ENCODE assay signal across 12 cellular contexts in genomic region chr2:168192143-168192785, GRCh38. TPM values are rescaled to one million over a fixed set of nuclear protein-coding genes. Genes with fewer than 3 reads are reported as not detected.
A peak's percentile ranks its signal among the peaks of the same experiment; 100 is the strongest.
DNase-seq lines count a peak whose midpoint lies in the region; ATAC-seq and TF ChIP-seq lines count a peak whose summit lies in the region.
"Had no signal": no experiment of that assay in that cellular context is flagged by ENCODE, and none has a peak within 500 bp of the region (broad histone marks: within the 10 kb centered on the region; RNA-seq: fewer than 3 reads in every experiment).

No MANE protein-coding gene starts in this region.

- BruUV-seq in PC-3 (replicated peaks; lab: Mats Ljungman, UMichigan): no TSS peak

- 53 to 75% methylated on average over 2 to 5 of the region's 5 CpGs for WGBS in gastroesophageal sphincter (ENCODE audit: low coverage in 1 of 2), 2 donors
- 67% methylated on average over 5 of the region's 5 CpGs for WGBS in suprapubic skin
- 75% methylated on average over 5 of the region's 5 CpGs for WGBS in esophagus muscularis mucosa

- no peak for DNase-seq in activated naive CD4-positive, alpha-beta T cell treated with anti-CD3 and anti-CD28 coated beads, Interleukin-2, amount 10 ng/mL, durations not matched to agents 7 days and 5 days
- DNase-seq in activated naive CD4-positive, alpha-beta T cell treated with Interleukin-2 at 50 U/mL for 16 hours: no peak
- DNase-seq in PC-3 (no peak), suprapubic skin (ENCODE audit: low spot score in 2 of 2) (no peak), esophagus muscularis mucosa (ENCODE audit: extremely low spot score) (no peak)
- no peak for DNase-seq in stimulated activated CD4-positive, alpha-beta T cell treated with anti-CD3 and anti-CD28 coated beads, Interleukin-4, amount 100 ng/mL, for 24 hours
- DNase-seq: activated CD4-positive, alpha-beta T cell treated with anti-CD3 and anti-CD28 coated beads for 1 hour; cerebellar nuclear complex; upper lobe of left lung had no signal

- TF ChIP-seq EP300 in gastroesophageal sphincter (IDR thresholded peaks at IDR 0.05) (no peak), suprapubic skin (IDR thresholded peaks at IDR 0.05) (no peak), esophagus muscularis mucosa (IDR thresholded peaks at IDR 0.05) (no peak)

- H3K27me3 ChIP-seq in PC-3 (ENCODE audit: low read length) (no peaks in the 10 kb centered on the region), gastroesophageal sphincter (no peaks in the 10 kb centered on the region), suprapubic skin (no peaks in the 10 kb centered on the region), esophagus muscularis mucosa (no peaks in the 10 kb centered on the region)
- H3K27me3 ChIP-seq: neutrophil, upper lobe of left lung had no signal

- no peaks in the 10 kb centered on the region for H3K27me3 Mint-ChIP-seq in activated naive CD4-positive, alpha-beta T cell treated with anti-CD3 and anti-CD28 coated beads, Interleukin-2, amount 10 ng/mL, durations not matched to agents 7 days and 5 days

- no peak overlapping the region for H3K4me3 Mint-ChIP-seq in activated naive CD4-positive, alpha-beta T cell treated with anti-CD3 and anti-CD28 coated beads, Interleukin-2, amount 10 ng/mL, durations not matched to agents 7 days and 5 days

- CTCF ChIA-PET in activated naive CD4-positive, alpha-beta T cell treated with anti-CD3 and anti-CD28 coated beads, Interleukin-2, amount 10 ng/mL, durations not matched to agents 7 days and 5 days (lab: Charles Lee): interaction anchor here (1.4 kb wide), 1 partner anchor 145 kb away, joined by 3 read pairs; no protein-coding TSS in a partner anchor
- CTCF ChIA-PET in PC-3 (lab: Charles Lee): interaction anchor here (0.9 kb wide), 1 partner anchor 939 kb away, joined by 4 read pairs; no protein-coding TSS in a partner anchor

- ATAC-seq in PC-3 (no peak), gastroesophageal sphincter (peak; percentile 21), HG03025 (IDR thresholded peaks at IDR 0.05; ENCODE audit: low FRiP score, unreplicated experiment) (no peak)

- no peak overlapping the region for H2AFZ ChIP-seq in PC-3 (ENCODE audit: low read length)

- H3K27ac Mint-ChIP-seq in activated naive CD4-positive, alpha-beta T cell treated with anti-CD3 and anti-CD28 coated beads, Interleukin-2, amount 10 ng/mL, durations not matched to agents 7 days and 5 days: peak overlapping the region; percentile 78

- peaks cover 10% of the 10 kb centered on the region for H3K36me3 Mint-ChIP-seq in activated naive CD4-positive, alpha-beta T cell treated with anti-CD3 and anti-CD28 coated beads, Interleukin-2, amount 10 ng/mL, durations not matched to agents 7 days and 5 days

- H3K4me3 ChIP-seq in PC-3 (ENCODE audit: low read length) (no peak overlapping the region), gastroesophageal sphincter (no peak overlapping the region), suprapubic skin (no peak overlapping the region), esophagus muscularis mucosa (no peak overlapping the region)
- H3K4me3 ChIP-seq: upper lobe of left lung had no signal

- TF ChIP-seq CTCF in PC-3 (conservative IDR thresholded peaks at IDR 0.05; ENCODE audit: low read depth, low read length): no peak
- TF ChIP-seq CTCF in gastroesophageal sphincter (IDR thresholded peaks at IDR 0.05): no peak
- no peak for TF ChIP-seq CTCF in suprapubic skin (IDR thresholded peaks at IDR 0.05)
- TF ChIP-seq CTCF in esophagus muscularis mucosa (IDR thresholded peaks at IDR 0.05): no peak

- H3K4me1 ChIP-seq in PC-3 (ENCODE audit: insufficient read depth, low read length): peaks cover 49% of the 10 kb centered on the region
- peaks cover 0 to 57% (median 13%) of the 10 kb centered on the region in 3 donors for H3K4me1 ChIP-seq in gastroesophageal sphincter
- peaks cover 30% of the 10 kb centered on the region for H3K4me1 ChIP-seq in suprapubic skin
- peaks cover 32 to 48% (median 36%) of the 10 kb centered on the region in 4 donors for H3K4me1 ChIP-seq in esophagus muscularis mucosa

- H3K9me3 Mint-ChIP-seq in activated naive CD4-positive, alpha-beta T cell treated with anti-CD3 and anti-CD28 coated beads, Interleukin-2, amount 10 ng/mL, durations not matched to agents 7 days and 5 days: no peaks in the 10 kb centered on the region

- H3K27ac ChIP-seq in PC-3 (ENCODE audit: low read length) (no peak overlapping the region), gastroesophageal sphincter (no peak overlapping the region), suprapubic skin (peak overlapping the region; percentile 33), esophagus muscularis mucosa (replicated peaks in 1 of 4) (no peak overlapping the region)
- H3K27ac ChIP-seq: upper lobe of left lung had no signal

- no peaks in the 10 kb centered on the region for H3K9me2 ChIP-seq in PC-3 (replicated peaks; ENCODE audit: low read length)

- H3K4me1 Mint-ChIP-seq in activated naive CD4-positive, alpha-beta T cell treated with anti-CD3 and anti-CD28 coated beads, Interleukin-2, amount 10 ng/mL, durations not matched to agents 7 days and 5 days: peaks cover 61% of the 10 kb centered on the region

- no peaks in the 10 kb centered on the region for H4K20me1 ChIP-seq in PC-3 (ENCODE audit: low read length)

- 0 out of 2 replicates have a peak overlapping the region, but pooled peaks have one; percentile 25 for H3K4me2 ChIP-seq in PC-3 (ENCODE audit: low read length)

- H3F3A ChIP-seq in PC-3 (ENCODE audit: low read length, unreplicated experiment): no peaks in the 10 kb centered on the region

- intact Hi-C loops in PC-3 (cut with micrococcal nuclease): loop anchor here (5.0 kb wide), 3 partner anchors 35 to 55 kb away; partner anchors contain the start of gene STK39
- intact Hi-C loops in esophagus muscularis mucosa (cut with DNase I): no loop called here

- no peak overlapping the region for H3K9ac ChIP-seq in PC-3 (ENCODE audit: low read length)

- TF ChIP-seq POLR2A in gastroesophageal sphincter (IDR thresholded peaks at IDR 0.05): no peak
- TF ChIP-seq POLR2A in suprapubic skin (IDR thresholded peaks at IDR 0.05): no peak
- TF ChIP-seq POLR2A in esophagus muscularis mucosa (IDR thresholded peaks at IDR 0.05; ENCODE audit: low read depth): no peak

- H3K9me3 ChIP-seq in PC-3 (ENCODE audit: low read length) (no peaks in the 10 kb centered on the region), gastroesophageal sphincter (no peaks in the 10 kb centered on the region), suprapubic skin (no peaks in the 10 kb centered on the region), esophagus muscularis mucosa (no peaks in the 10 kb centered on the region)
- H3K9me3 ChIP-seq: neutrophil, upper lobe of left lung had no signal

- peaks cover 83% of the 10 kb centered on the region for H3K79me2 ChIP-seq in PC-3 (ENCODE audit: low read length)

- POLR2A ChIA-PET in PC-3 (lab: Charles Lee; ENCODE audit: unreplicated experiment): no interaction called here

- H3K36me3 ChIP-seq in PC-3 (ENCODE audit: low read depth, low read length) (no peaks in the 10 kb centered on the region), gastroesophageal sphincter (no peaks in the 10 kb centered on the region), suprapubic skin (no peaks in the 10 kb centered on the region), esophagus muscularis mucosa (no peaks in the 10 kb centered on the region)
- H3K36me3 ChIP-seq: neutrophil, upper lobe of left lung had no signal

RNA-seq across cellular contexts. Expression of gene STK39, which starts 55.1 kb away (rescaled TPM):
- total RNA-seq in PC-3 (2014; rRNA removed): 17.9 and 20.8 TPM in 2 replicates
- 10 to 100 TPM; 35.3 to 58.0 (median 47.0) TPM for total RNA-seq in gastroesophageal sphincter
- 10 to 100 TPM; 13.8 to 28.2 (median 18.3) TPM for total RNA-seq in suprapubic skin
- 10 to 100 TPM; 32.5 to 49.1 (median 41.5) TPM for total RNA-seq in esophagus muscularis mucosa
